In the genomic region with DNA sequence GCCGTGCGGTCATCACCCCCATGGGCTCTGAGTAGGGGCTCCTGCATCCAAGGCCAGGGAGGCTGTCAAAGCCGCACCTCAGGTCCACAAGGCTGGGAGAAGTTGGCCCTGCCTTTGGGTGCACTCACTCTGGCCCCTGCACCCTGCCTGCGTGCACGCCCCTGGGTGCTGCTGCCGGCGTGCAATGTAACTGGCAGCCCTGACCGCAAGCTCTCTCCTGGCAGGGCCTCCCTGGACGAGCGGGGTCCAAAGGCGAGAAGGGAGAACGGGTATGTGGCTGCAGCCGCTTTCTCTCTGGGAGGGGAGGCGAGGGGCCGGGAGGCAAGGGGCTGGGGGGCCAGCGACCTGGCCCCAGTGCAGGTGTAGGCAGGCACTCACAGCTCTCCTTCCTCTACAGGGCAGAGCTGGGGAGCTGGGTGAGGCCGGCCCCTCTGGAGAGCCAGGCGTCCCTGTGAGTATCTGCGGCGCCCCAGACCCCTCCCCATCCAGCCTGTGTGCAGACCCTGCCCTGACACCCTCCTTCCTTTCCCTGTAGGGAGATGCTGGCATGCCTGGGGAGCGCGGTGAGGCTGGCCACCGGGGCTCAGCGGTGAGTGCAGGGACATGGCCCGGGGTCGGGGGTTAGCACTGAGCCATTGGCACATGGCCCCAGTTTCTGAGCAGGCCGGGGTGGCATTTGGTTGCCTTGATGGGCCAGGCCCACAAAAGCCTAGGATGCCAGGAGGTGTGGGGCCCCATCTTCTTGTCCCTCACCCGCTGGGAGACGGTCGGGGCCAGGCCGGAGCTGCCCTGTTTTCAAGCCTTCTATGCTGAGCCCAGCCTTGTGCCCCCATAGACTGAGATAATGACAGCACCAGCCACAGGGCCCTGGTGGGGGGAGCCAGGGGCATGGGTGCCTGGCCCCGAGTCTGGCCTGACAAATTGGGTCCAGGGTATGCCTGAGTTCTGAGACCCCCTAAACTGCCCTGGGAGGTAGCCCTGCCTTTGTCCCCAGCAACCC, we compare ENCODE assay signal across 24 cellular contexts. TPM values are rescaled to one million over a fixed set of nuclear protein-coding genes. Genes with fewer than 3 reads are reported as not detected.
DNase-seq lines count a peak whose midpoint lies in the region; ATAC-seq, FAIRE-seq and TF ChIP-seq lines count a peak whose summit lies in the region.
"Had no signal": no experiment of that assay in that cellular context is flagged by ENCODE, and none has a peak within 500 bp of the region (broad histone marks: within the 10 kb centered on the region; RNA-seq: fewer than 3 reads in every experiment).

No MANE protein-coding gene starts in this region.

- no peaks in the 10 kb centered on the region for H3K27me3 ChIP-seq in heart right ventricle
- no peaks in the 10 kb centered on the region for H3K27me3 ChIP-seq in endodermal cell (ENCODE audit: control insufficient read depth, insufficient read depth, low read length, poor library complexity, severe bottlenecking)
- peaks cover 0 to 29% (median 0%) of the 10 kb centered on the region in 7 donors for H3K27me3 ChIP-seq in spleen (replicated peaks in 1 of 7)

- H3K36me3 ChIP-seq in heart right ventricle (no peaks in the 10 kb centered on the region), endodermal cell (ENCODE audit: control insufficient read depth, insufficient read depth, low read length) (peaks cover 44% of the 10 kb centered on the region), spleen (no peaks in the 10 kb centered on the region)

- DNase-seq in left cardiac atrium, result peak; percentile 20
- no peak for DNase-seq in heart right ventricle
- DNase-seq in HTR-8/SVneo (ENCODE audit: insufficient read length, low spot score), result no peak
- DNase-seq in endodermal cell, result peak; percentile 38
- peak; percentile 64 for DNase-seq in spleen
- no peak for DNase-seq in pons (ENCODE audit: low spot score)
- DNase-seq: Caco-2; CD4-positive, alpha-beta T cell; DMS 273 treated with DMSO at 0.1 percent for 48 hours; DMS79 treated with DMSO at 0.1 percent for 48 hours; GM23248; KBM-7; NCI-H1092; NCI-H1436; NCI-H187 treated with DMSO at 0.1 percent for 48 hours; NCI-H2107; NCI-H446 treated with DMSO at 0.1 percent for 48 hours; NCI-H526 treated with DMSO at 0.1 percent for 48 hours; SHP77 treated with DMSO at 0.1 percent for 48 hours; T-cell had no signal

- no peaks in the 10 kb centered on the region for H3K9me3 Mint-ChIP-seq in endodermal cell
- H3K9me3 Mint-ChIP-seq: CD4-positive, alpha-beta T cell; T-cell had no signal

- H3K27me3 Mint-ChIP-seq in endodermal cell (ENCODE audit: insufficient read depth), result no peaks in the 10 kb centered on the region
- H3K27me3 Mint-ChIP-seq: CD4-positive, alpha-beta T cell; T-cell had no signal

- H3K4me3 Mint-ChIP-seq in endodermal cell, result no peak overlapping the region
- H3K4me3 Mint-ChIP-seq: CD4-positive, alpha-beta T cell; T-cell had no signal

- intact Hi-C loops in left cardiac atrium (cut with DNase I) (no loop called here), heart right ventricle (cut with DNase I) (no loop called here), spleen (cut with DNase I; ENCODE audit: low total_unique reads) (no loop called here)

- 95 to 97% methylated on average over 32 of the region's 32 CpGs for WGBS in heart right ventricle, 2 donors
- 93 to 96% methylated on average over 25 to 32 of the region's 32 CpGs for WGBS in endodermal cell (ENCODE audit: insufficient coverage in 1 of 2, insufficient read length in 1 of 2), 2 experiments
- 92 to 97% (median 93%) methylated on average over 21 to 32 of the region's 32 CpGs for WGBS in spleen, 5 donors

- H3K9me3 ChIP-seq in heart right ventricle (no peaks in the 10 kb centered on the region), endodermal cell (ENCODE audit: control insufficient read depth, low read length) (no peaks in the 10 kb centered on the region), spleen (no peaks in the 10 kb centered on the region)
- H3K9me3 ChIP-seq: Caco-2 had no signal

- FAIRE-seq in HTR-8/SVneo (lab: Jason Lieb, UNC), result peak; percentile 82
- FAIRE-seq: A204.1 had no signal

- H3K36me3 Mint-ChIP-seq in endodermal cell (ENCODE audit: low read depth), result peaks cover 10% of the 10 kb centered on the region
- H3K36me3 Mint-ChIP-seq: T-cell had no signal

- no peak overlapping the region for H3K27ac Mint-ChIP-seq in endodermal cell
- H3K27ac Mint-ChIP-seq: CD4-positive, alpha-beta T cell; T-cell had no signal

- no peak for TF ChIP-seq CTCF in heart right ventricle (IDR thresholded peaks at IDR 0.05)
- TF ChIP-seq CTCF in endodermal cell (conservative IDR thresholded peaks at IDR 0.05), result no peak
- TF ChIP-seq CTCF in spleen (IDR thresholded peaks at IDR 0.05 in 8 of 11, conservative IDR thresholded peaks at IDR 0.05 in 3 of 11), result no peak

- H3K9ac ChIP-seq in endodermal cell (ENCODE audit: extremely low read depth, low read length, poor library complexity, severe bottlenecking), result no peak overlapping the region
- H3K9ac ChIP-seq: GM23248 had no signal

- ATAC-seq in left cardiac atrium, result no peak
- no peak for ATAC-seq in heart right ventricle
- no peak for ATAC-seq in GM18520 (IDR thresholded peaks at IDR 0.05; ENCODE audit: unreplicated experiment)
- ATAC-seq: HCT116, T-cell had no signal

- H3K27ac ChIP-seq in heart right ventricle (no peak overlapping the region), endodermal cell (ENCODE audit: low read depth, low read length) (no peak overlapping the region), spleen (no peak overlapping the region)
- H3K27ac ChIP-seq: GM23248, SK-N-MC had no signal

- no peak for TF ChIP-seq POLR2A in spleen (IDR thresholded peaks at IDR 0.05)

- H3K4me3 ChIP-seq in heart right ventricle, result no peak overlapping the region
- H3K4me3 ChIP-seq in endodermal cell (ENCODE audit: low read length), result no peak overlapping the region
- H3K4me3 ChIP-seq in spleen, result no peak overlapping the region
- H3K4me3 ChIP-seq: GM23248, SK-N-MC had no signal

- peaks cover 12% of the 10 kb centered on the region for H3K4me1 Mint-ChIP-seq in endodermal cell

- H3K4me1 ChIP-seq in heart right ventricle (peaks cover 0 to 12% (median 3%) of the 10 kb centered on the region in 9 donors), endodermal cell (ENCODE audit: control insufficient read depth, insufficient read depth, low read length) (peaks cover 2% of the 10 kb centered on the region), spleen (peaks cover 10 to 50% (median 40%) of the 10 kb centered on the region in 6 donors)

RNA-seq across cellular contexts. Expression of gene COL9A3, which starts 12.7 kb away (rescaled TPM):
- total RNA-seq in left cardiac atrium (1 to 10 TPM; 4.0 to 4.7 TPM), heart right ventricle (1 to 10 TPM in 8 of 10 donors, under 1 TPM in 2; 0.45 to 3.6 (median 1.8) TPM), endodermal cell (100 to 1,000 TPM in 1 of 2 donors, 10 to 100 TPM in 1; 48.9 to 133 TPM), spleen (10 to 100 TPM in 3 of 7 donors, 1 to 10 TPM in 4; 1.2 to 16.7 (median 6.8) TPM)
- polyA plus RNA-seq in heart right ventricle (10 to 100 TPM in 1 of 2 donors, 1 to 10 TPM in 1; 4.5 to 15.2 TPM), spleen (10 to 100 TPM; 10.9 to 14.7 (median 13.1) TPM)
- 71.6 TPM for polyA plus RNA-seq in endodermal cell (2013, experiment 1 of 2)
- polyA plus RNA-seq in endodermal cell (2013, experiment 2 of 2), result 66.6 TPM
- total RNA-seq: CD4-positive, alpha-beta T cell; GM23248 had no signal

RNA-seq across cellular contexts. Expression of gene OGFR, which starts 24.9 kb away (rescaled TPM):
- total RNA-seq in left cardiac atrium (10 to 100 TPM; 23.3 to 23.6 TPM), heart right ventricle (10 to 100 TPM; 13.0 to 37.5 (median 16.8) TPM), endodermal cell (10 to 100 TPM; 28.1 to 28.5 TPM), spleen (10 to 100 TPM; 69.8 to 91.0 (median 78.2) TPM)
- polyA plus RNA-seq in heart right ventricle (10 to 100 TPM; 17.7 to 34.5 TPM), spleen (100 to 1,000 TPM in 1 of 3 donors, 10 to 100 TPM in 2; 46.0 to 127 (median 66.9) TPM)
- 23.9 TPM for polyA plus RNA-seq in endodermal cell (2013, experiment 1 of 2)
- 19.5 TPM for polyA plus RNA-seq in endodermal cell (2013, experiment 2 of 2)

RNA-seq across cellular contexts. Expression of gene TCFL5, which starts 32.1 kb away (rescaled TPM):
- total RNA-seq in left cardiac atrium (1 to 10 TPM; 6.4 to 8.4 TPM), heart right ventricle (1 to 10 TPM; 3.5 to 8.3 (median 6.5) TPM), endodermal cell (10 to 100 TPM; 15.8 to 17.4 TPM), spleen (1 to 10 TPM; 4.1 to 8.8 (median 6.8) TPM)
- polyA plus RNA-seq in heart right ventricle (1 to 10 TPM; 2.5 to 3.4 TPM), spleen (1 to 10 TPM; 4.5 to 6.3 (median 5.3) TPM)
- 21.1 TPM for polyA plus RNA-seq in endodermal cell (2013, experiment 1 of 2)
- 22.4 TPM for polyA plus RNA-seq in endodermal cell (2013, experiment 2 of 2)

RNA-seq across cellular contexts. Expression of gene MRGBP, which starts 33.3 kb away (rescaled TPM):
- total RNA-seq in left cardiac atrium (1 to 10 TPM; 8.9 TPM), heart right ventricle (1 to 10 TPM; 6.8 to 10.0 (median 8.1) TPM), endodermal cell (10 to 100 TPM; 14.3 to 18.7 TPM), spleen (10 to 100 TPM in 4 of 7 donors, 1 to 10 TPM in 3; 8.5 to 15.7 (median 12.0) TPM)
- polyA plus RNA-seq in heart right ventricle (10 to 100 TPM in 1 of 2 donors, 1 to 10 TPM in 1; 6.5 to 10.8 TPM), spleen (10 to 100 TPM; 10.6 to 13.1 (median 12.6) TPM)
- polyA plus RNA-seq in endodermal cell (2013, experiment 1 of 2), result 18.3 TPM
- polyA plus RNA-seq in endodermal cell (2013, experiment 2 of 2), result 18.5 TPM

Comparison
In these comparisons a context has a peak if more than half of its experiments do, and no peak if none do; other contexts are left out.
1. DNase-seq: peak in left cardiac atrium (single experiment), endodermal cell (single experiment) and spleen (single experiment); none in heart right ventricle (0 of 2), HTR-8/SVneo (single experiment) and pons (single experiment).